1 cellular context compared by ENCODE assay signal in the genomic region with DNA sequence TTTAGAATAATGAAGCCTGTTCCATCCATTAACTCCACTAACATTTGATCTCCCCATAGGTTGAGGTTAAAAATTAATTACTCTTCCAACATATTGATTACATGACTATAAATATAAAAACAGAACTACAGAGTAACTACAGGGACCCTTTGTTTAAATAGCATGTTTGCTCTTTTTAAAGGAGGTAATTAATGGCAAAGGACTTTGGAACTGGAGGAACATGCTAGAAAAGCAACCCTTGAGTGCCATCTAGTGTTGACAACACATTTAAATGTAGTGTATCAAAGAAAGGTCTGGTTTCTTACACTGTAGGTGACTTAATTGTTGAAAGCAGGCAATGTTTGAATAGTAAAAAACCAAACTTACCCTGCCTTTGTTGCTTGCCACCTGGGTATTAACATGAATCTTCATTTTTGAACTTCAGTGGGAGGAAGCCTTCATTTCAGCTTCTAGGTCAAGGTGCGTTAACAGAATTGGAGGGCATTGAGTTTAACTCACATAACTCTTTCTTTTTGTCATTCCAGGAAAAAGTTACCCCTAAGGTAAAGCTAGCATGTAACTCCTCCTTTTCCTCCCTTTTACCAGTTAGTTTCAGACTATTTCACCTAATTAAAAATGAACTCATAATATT.
TF ChIP-seq lines count a peak whose summit lies in the region.

No MANE protein-coding gene starts in this region.

TF ChIP-seq in HepG2, 621 proteins besides CTCF, POLR2A, EP300 and RAD21 (continued from another document):
- TF ChIP-seq GABPB1 (CRISPR knock-in tag; IDR thresholded peaks at IDR 0.05) = no peak
- peak; percentile 7; the same call in 1 of the 2 replicates for TF ChIP-seq ZFP36L1 (CRISPR knock-in tag; IDR thresholded peaks at IDR 0.05)
- TF ChIP-seq, protein P1, sequence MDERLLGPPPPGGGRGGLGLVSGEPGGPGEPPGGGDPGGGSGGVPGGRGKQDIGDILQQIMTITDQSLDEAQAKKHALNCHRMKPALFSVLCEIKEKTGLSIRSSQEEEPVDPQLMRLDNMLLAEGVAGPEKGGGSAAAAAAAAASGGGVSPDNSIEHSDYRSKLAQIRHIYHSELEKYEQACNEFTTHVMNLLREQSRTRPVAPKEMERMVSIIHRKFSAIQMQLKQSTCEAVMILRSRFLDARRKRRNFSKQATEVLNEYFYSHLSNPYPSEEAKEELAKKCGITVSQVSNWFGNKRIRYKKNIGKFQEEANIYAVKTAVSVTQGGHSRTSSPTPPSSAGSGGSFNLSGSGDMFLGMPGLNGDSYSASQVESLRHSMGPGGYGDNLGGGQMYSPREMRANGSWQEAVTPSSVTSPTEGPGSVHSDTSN (CRISPR knock-in tag; IDR thresholded peaks at IDR 0.05) = no peak
- TF ChIP-seq, protein P2, sequence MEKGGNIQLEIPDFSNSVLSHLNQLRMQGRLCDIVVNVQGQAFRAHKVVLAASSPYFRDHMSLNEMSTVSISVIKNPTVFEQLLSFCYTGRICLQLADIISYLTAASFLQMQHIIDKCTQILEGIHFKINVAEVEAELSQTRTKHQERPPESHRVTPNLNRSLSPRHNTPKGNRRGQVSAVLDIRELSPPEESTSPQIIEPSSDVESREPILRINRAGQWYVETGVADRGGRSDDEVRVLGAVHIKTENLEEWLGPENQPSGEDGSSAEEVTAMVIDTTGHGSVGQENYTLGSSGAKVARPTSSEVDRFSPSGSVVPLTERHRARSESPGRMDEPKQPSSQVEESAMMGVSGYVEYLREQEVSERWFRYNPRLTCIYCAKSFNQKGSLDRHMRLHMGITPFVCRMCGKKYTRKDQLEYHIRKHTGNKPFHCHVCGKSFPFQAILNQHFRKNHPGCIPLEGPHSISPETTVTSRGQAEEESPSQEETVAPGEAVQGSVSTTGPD (CRISPR knock-in tag; IDR thresholded peaks at IDR 0.05) = no peak
- TF ChIP-seq MEF2D (CRISPR knock-in tag; IDR thresholded peaks at IDR 0.05) = peak; percentile 42
- TF ChIP-seq, protein P3, sequence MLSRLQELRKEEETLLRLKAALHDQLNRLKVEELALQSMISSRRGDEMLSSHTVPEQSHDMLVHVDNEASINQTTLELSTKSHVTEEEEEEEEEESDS (CRISPR knock-in tag; IDR thresholded peaks at IDR 0.05; ENCODE audit: borderline replicate concordance) = no peak
- TF ChIP-seq, protein P4, sequence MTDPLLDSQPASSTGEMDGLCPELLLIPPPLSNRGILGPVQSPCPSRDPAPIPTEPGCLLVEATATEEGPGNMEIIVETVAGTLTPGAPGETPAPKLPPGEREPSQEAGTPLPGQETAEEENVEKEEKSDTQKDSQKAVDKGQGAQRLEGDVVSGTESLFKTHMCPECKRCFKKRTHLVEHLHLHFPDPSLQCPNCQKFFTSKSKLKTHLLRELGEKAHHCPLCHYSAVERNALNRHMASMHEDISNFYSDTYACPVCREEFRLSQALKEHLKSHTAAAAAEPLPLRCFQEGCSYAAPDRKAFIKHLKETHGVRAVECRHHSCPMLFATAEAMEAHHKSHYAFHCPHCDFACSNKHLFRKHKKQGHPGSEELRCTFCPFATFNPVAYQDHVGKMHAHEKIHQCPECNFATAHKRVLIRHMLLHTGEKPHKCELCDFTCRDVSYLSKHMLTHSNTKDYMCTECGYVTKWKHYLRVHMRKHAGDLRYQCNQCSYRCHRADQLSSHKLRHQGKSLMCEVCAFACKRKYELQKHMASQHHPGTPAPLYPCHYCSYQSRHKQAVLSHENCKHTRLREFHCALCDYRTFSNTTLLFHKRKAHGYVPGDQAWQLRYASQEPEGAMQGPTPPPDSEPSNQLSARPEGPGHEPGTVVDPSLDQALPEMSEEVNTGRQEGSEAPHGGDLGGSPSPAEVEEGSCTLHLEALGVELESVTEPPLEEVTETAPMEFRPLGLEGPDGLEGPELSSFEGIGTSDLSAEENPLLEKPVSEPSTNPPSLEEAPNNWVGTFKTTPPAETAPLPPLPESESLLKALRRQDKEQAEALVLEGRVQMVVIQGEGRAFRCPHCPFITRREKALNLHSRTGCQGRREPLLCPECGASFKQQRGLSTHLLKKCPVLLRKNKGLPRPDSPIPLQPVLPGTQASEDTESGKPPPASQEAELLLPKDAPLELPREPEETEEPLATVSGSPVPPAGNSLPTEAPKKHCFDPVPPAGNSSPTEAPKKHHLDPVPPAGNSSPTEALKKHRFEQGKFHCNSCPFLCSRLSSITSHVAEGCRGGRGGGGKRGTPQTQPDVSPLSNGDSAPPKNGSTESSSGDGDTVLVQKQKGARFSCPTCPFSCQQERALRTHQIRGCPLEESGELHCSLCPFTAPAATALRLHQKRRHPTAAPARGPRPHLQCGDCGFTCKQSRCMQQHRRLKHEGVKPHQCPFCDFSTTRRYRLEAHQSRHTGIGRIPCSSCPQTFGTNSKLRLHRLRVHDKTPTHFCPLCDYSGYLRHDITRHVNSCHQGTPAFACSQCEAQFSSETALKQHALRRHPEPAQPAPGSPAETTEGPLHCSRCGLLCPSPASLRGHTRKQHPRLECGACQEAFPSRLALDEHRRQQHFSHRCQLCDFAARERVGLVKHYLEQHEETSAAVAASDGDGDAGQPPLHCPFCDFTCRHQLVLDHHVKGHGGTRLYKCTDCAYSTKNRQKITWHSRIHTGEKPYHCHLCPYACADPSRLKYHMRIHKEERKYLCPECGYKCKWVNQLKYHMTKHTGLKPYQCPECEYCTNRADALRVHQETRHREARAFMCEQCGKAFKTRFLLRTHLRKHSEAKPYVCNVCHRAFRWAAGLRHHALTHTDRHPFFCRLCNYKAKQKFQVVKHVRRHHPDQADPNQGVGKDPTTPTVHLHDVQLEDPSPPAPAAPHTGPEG (CRISPR knock-in tag; IDR thresholded peaks at IDR 0.05) = no peak
